19 cellular contexts compared by ENCODE assay signal in genomic region chr9:99040254-99040653, GRCh38.
A peak's percentile ranks its signal among the peaks of the same experiment; 100 is the strongest.
DNase-seq lines count a peak whose midpoint lies in the region; ATAC-seq, FAIRE-seq and TF ChIP-seq lines count a peak whose summit lies in the region.
"Had no signal": no experiment of that assay in that cellular context is flagged by ENCODE, and none has a peak within 500 bp of the region (broad histone marks: within the 10 kb centered on the region; RNA-seq: fewer than 3 reads in every experiment).

No MANE protein-coding gene starts in this region.

- no peak overlapping the region for H3K4ac ChIP-seq in neuronal stem cell (ENCODE audit: low read length)

- no peaks in the 10 kb centered on the region for H3K27me3 Mint-ChIP-seq in effector memory CD8-positive, alpha-beta T cell
- H3K27me3 Mint-ChIP-seq: CD4-positive, alpha-beta T cell had no signal

- H4K8ac ChIP-seq in neuronal stem cell (ENCODE audit: low read depth, low read length): no peak overlapping the region

- H3K9ac ChIP-seq in Karpas-422 (ENCODE audit: low read length) (no peak overlapping the region), neuronal stem cell (ENCODE audit: low read depth, low read length, poor library complexity) (no peak overlapping the region)
- H3K9ac ChIP-seq: parathyroid adenoma had no signal

- POLR2A ChIA-PET in A549 (lab: Yijun Ruan, JAX): no interaction called here

- H3K9me2 ChIP-seq in Karpas-422 (replicated peaks; ENCODE audit: insufficient read depth, low read length): no peaks in the 10 kb centered on the region

- peak overlapping the region; percentile 20 to 66; a peak in 3 of 6 replicates for H3K27ac ChIP-seq in A549
- H3K27ac ChIP-seq in Karpas-422 (ENCODE audit: low read length): no peak overlapping the region
- no peak overlapping the region for H3K27ac ChIP-seq in neuronal stem cell (replicated peaks; ENCODE audit: low read length)
- H3K27ac ChIP-seq: parathyroid adenoma, uterus had no signal

- H2AK5ac ChIP-seq in neuronal stem cell (ENCODE audit: low read depth, low read length): no peak overlapping the region

- no peak overlapping the region for H3K23ac ChIP-seq in neuronal stem cell (ENCODE audit: low read depth, low read length, poor library complexity)

- no peak for TF ChIP-seq POLR2A in A549 (IDR thresholded peaks at IDR 0.05; ENCODE audit: low read length)

- no peaks in the 10 kb centered on the region for H3K79me2 ChIP-seq in Karpas-422 (ENCODE audit: low read length)
- H3K79me2 ChIP-seq: parathyroid adenoma had no signal

- H2BK15ac ChIP-seq in neuronal stem cell (ENCODE audit: low read length): no peak overlapping the region

- no peak overlapping the region for H2BK120ac ChIP-seq in neuronal stem cell (ENCODE audit: low read depth, low read length)

- no peaks in the 10 kb centered on the region for H4K20me1 ChIP-seq in Karpas-422 (ENCODE audit: insufficient read depth, low read depth, low read length)

- H2AFZ ChIP-seq in Karpas-422 (ENCODE audit: low read length): 0 out of 2 replicates have a peak overlapping the region, but pooled peaks have one; percentile 18
- peak overlapping the region; percentile 11 for H2AFZ ChIP-seq in neuronal stem cell (ENCODE audit: low read length)
- H2AFZ ChIP-seq: parathyroid adenoma had no signal

- ATAC-seq in A549 (no peak), left lobe of liver (no peak)
- no peak for ATAC-seq in effector memory CD8-positive, alpha-beta T cell (replicated peaks)
- ATAC-seq: K562 had no signal

- H2BK5ac ChIP-seq in neuronal stem cell (ENCODE audit: low read length): no peak overlapping the region

- TF ChIP-seq RAD21 in A549 (conservative IDR thresholded peaks at IDR 0.05 in 1 of 2, IDR thresholded peaks at IDR 0.05 in 1 of 2): no peak

- FAIRE-seq in A549 (lab: Jason Lieb, UNC): no peak
- FAIRE-seq: K562 had no signal

- no peak overlapping the region for H4K91ac ChIP-seq in neuronal stem cell (ENCODE audit: low read depth, low read length, poor library complexity)

- H3K9me3 Mint-ChIP-seq in effector memory CD8-positive, alpha-beta T cell: no peaks in the 10 kb centered on the region

- H3K9me3 ChIP-seq in A549 (no peaks in the 10 kb centered on the region), Karpas-422 (ENCODE audit: low read length) (no peaks in the 10 kb centered on the region), neuronal stem cell (replicated peaks in 1 of 2; ENCODE audit: control insufficient read depth in 2 of 2, insufficient read depth in 1 of 2, low read depth in 1 of 2, low read length in 2 of 2) (peaks cover 0 to 10% of the 10 kb centered on the region in 2 donors)
- H3K9me3 ChIP-seq: uterus had no signal

- no peak overlapping the region for H2BK12ac ChIP-seq in neuronal stem cell (ENCODE audit: low read length)

- H3K36me3 Mint-ChIP-seq in effector memory CD8-positive, alpha-beta T cell (ENCODE audit: insufficient read depth): no peaks in the 10 kb centered on the region

- H3K27me3 ChIP-seq in Karpas-422 (ENCODE audit: low read length) (no peaks in the 10 kb centered on the region), neuronal stem cell (ENCODE audit: control insufficient read depth in 3 of 3, insufficient read depth in 3 of 3, low read depth in 1 of 3, low read length in 3 of 3) (peaks cover 0 to 4% (median 0%) of the 10 kb centered on the region in 3 experiments)
- H3K27me3 ChIP-seq: uterus had no signal

- no peak for TF ChIP-seq CTCF in A549 (IDR thresholded peaks at IDR 0.05)

- CTCF ChIA-PET in A549 (lab: Yijun Ruan, JAX): interaction anchor here (0.7 to 1.6 kb wide), 3 partner anchors 14 to 148 kb away, joined by 3 read pairs; no protein-coding TSS in a partner anchor

- H3K4me3 ChIP-seq in A549 (no peak overlapping the region), Karpas-422 (ENCODE audit: low read length) (no peak overlapping the region), neuronal stem cell (ENCODE audit: low read length in 2 of 2) (no peak overlapping the region)
- H3K4me3 ChIP-seq: K562, uterus had no signal

- H3K18ac ChIP-seq in neuronal stem cell (ENCODE audit: low read length): no peak overlapping the region

- no peaks in the 10 kb centered on the region for H3K79me1 ChIP-seq in neuronal stem cell (ENCODE audit: low read depth, low read length)

- WGBS in A549 (ENCODE audit: missing lambda C conversion rate): 72% methylated on average over 8 of the region's 8 CpGs
- WGBS in neuronal stem cell (ENCODE audit: extremely low coverage in 2 of 2, insufficient read length in 2 of 2, insufficient replicate concordance in 1 of 2), 2 donors: no CpG with 5 or more reads among the region's 8 CpGs

- H3K4me2 ChIP-seq in A549: no peak overlapping the region; the same call in 2 of the 3 replicates
- no peak overlapping the region for H3K4me2 ChIP-seq in Karpas-422 (ENCODE audit: low read depth, low read length, poor library complexity, severe bottlenecking)
- H3K4me2 ChIP-seq in neuronal stem cell (ENCODE audit: insufficient read depth, low read length, poor library complexity, severe bottlenecking): no peak overlapping the region

- H3K14ac ChIP-seq in neuronal stem cell (ENCODE audit: low read length): no peak overlapping the region

- TF ChIP-seq EP300 in A549 (IDR thresholded peaks at IDR 0.05): no peak

- DNase-seq in A549 (ENCODE audit: low read depth in 1 of 2, low spot score in 1 of 2) (no peak), Karpas-422 (no peak), neuronal stem cell (ENCODE audit: low spot score) (no peak), SHP77 treated with DMSO at 0.1 percent for 48 hours (lab: John Stamatoyannopoulos, UW) (no peak), left lobe of liver (ENCODE audit: low spot score) (no peak), DMS114 treated with DMSO at 0.1 percent for 48 hours (lab: John Stamatoyannopoulos, UW; ENCODE audit: unreplicated experiment) (no peak)
- no peak for DNase-seq in effector memory CD8-positive, alpha-beta T cell
- no peak for DNase-seq in NK-92 treated with Interleukin-12 subunit alpha and Interleukin-12 subunit beta, amount 100 ng/mL, for 24 hours (lab: John Stamatoyannopoulos, UW)
- DNase-seq: activated CD4-positive, alpha-beta T cell treated with anti-CD3 and anti-CD28 coated beads, Interleukin-2, amount 10 ng/mL, durations not matched to agents 7 days and 5 days; activated effector memory CD4-positive, alpha-beta T cell treated with anti-CD3 and anti-CD28 coated beads, Interleukin-2, amount 50 U/mL, for 16 hours; amygdala; caudate nucleus; CD4-positive, alpha-beta T cell; effector memory CD4-positive, alpha-beta T cell; NCI-H2081; stimulated activated CD4-positive, alpha-beta T cell treated with anti-CD3 and anti-CD28 coated beads, Interleukin-2, amount 100 ng/mL, for 48 hours; uterus had no signal

- H3K4me1 ChIP-seq in A549 (peaks cover 17% of the 10 kb centered on the region; the same call in 2 of the 3 replicates), Karpas-422 (ENCODE audit: low read length) (peaks cover 15% of the 10 kb centered on the region), neuronal stem cell (ENCODE audit: control insufficient read depth in 2 of 2, insufficient read depth in 1 of 2, low read depth in 1 of 2, low read length in 2 of 2) (peaks cover 15 to 25% of the 10 kb centered on the region in 2 donors)
- H3K4me1 ChIP-seq: parathyroid adenoma, uterus had no signal

- no peak overlapping the region for H3K4me3 Mint-ChIP-seq in effector memory CD8-positive, alpha-beta T cell
- H3K4me3 Mint-ChIP-seq: activated CD4-positive, alpha-beta T cell treated with anti-CD3 and anti-CD28 coated beads, Interleukin-2, amount 10 ng/mL, durations not matched to agents 7 days and 5 days; CD4-positive, alpha-beta T cell had no signal

- H3K27ac Mint-ChIP-seq in effector memory CD8-positive, alpha-beta T cell: peak overlapping the region; percentile 80 to 86
- H3K27ac Mint-ChIP-seq: CD4-positive, alpha-beta T cell had no signal

- H3K4me1 Mint-ChIP-seq in effector memory CD8-positive, alpha-beta T cell (ENCODE audit: low read depth in 2 of 2): peaks cover 28 to 51% of the 10 kb centered on the region in 2 donors

- H3K36me3 ChIP-seq in Karpas-422 (ENCODE audit: insufficient read depth, low read length) (no peaks in the 10 kb centered on the region), neuronal stem cell (replicated peaks in 1 of 2; ENCODE audit: control insufficient read depth in 2 of 2, insufficient read depth in 2 of 2, low read length in 2 of 2) (no peaks in the 10 kb centered on the region)
- H3K36me3 ChIP-seq: uterus had no signal

TF ChIP-seq in A549, 52 proteins besides CTCF, POLR2A, EP300 and RAD21:
- TF ChIP-seq KDM5A (IDR thresholded peaks at IDR 0.05): no peak
- TF ChIP-seq, protein P1, sequence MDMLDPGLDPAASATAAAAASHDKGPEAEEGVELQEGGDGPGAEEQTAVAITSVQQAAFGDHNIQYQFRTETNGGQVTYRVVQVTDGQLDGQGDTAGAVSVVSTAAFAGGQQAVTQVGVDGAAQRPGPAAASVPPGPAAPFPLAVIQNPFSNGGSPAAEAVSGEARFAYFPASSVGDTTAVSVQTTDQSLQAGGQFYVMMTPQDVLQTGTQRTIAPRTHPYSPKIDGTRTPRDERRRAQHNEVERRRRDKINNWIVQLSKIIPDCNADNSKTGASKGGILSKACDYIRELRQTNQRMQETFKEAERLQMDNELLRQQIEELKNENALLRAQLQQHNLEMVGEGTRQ (IDR thresholded peaks at IDR 0.05): no peak
- no peak for TF ChIP-seq PHF8 (IDR thresholded peaks at IDR 0.05; ENCODE audit: borderline replicate concordance, low read depth)
- no peak for TF ChIP-seq HDAC2 (IDR thresholded peaks at IDR 0.05)
- no peak for TF ChIP-seq JUNB (IDR thresholded peaks at IDR 0.05)
- no peak for TF ChIP-seq POLR2AphosphoS2 (conservative IDR thresholded peaks at IDR 0.05; ENCODE audit: low read length)
- no peak for TF ChIP-seq CHD2 (IDR thresholded peaks at IDR 0.05; ENCODE audit: low read length, partially characterized antibody)
- no peak for TF ChIP-seq NFE2L2 (conservative IDR thresholded peaks at IDR 0.05; ENCODE audit: low read length)
- no peak for TF ChIP-seq HES2 (IDR thresholded peaks at IDR 0.05)

Comparison
In these comparisons a context has a peak if more than half of its experiments do, and no peak if none do; other contexts are left out.
1. H3K27ac ChIP-seq: peak in A549 (2 of 2); none in Karpas-422 (single experiment) and neuronal stem cell (single experiment).